Comparison of ENCODE assay signal across 18 cellular contexts in genomic region chr20:46169245-46170171, GRCh38. TPM values are rescaled to one million over a fixed set of nuclear protein-coding genes. Genes with fewer than 3 reads are reported as not detected.
DNase-seq lines count a peak whose midpoint lies in the region; ATAC-seq, FAIRE-seq and TF ChIP-seq lines count a peak whose summit lies in the region.
"Had no signal": no experiment of that assay in that cellular context is flagged by ENCODE, and none has a peak within 500 bp of the region (broad histone marks: within the 10 kb centered on the region; RNA-seq: fewer than 3 reads in every experiment).

No MANE protein-coding gene starts in this region.

- no peaks in the 10 kb centered on the region for H3K9me3 ChIP-seq in SK-N-SH

- no peak overlapping the region for H3K4me3 ChIP-seq in SK-N-SH (ENCODE audit: low read depth in 2 of 2, low read length in 1 of 2)
- H3K4me3 ChIP-seq: K562 had no signal

- 19% methylated on average over 10 of the region's 13 CpGs for WGBS in SK-N-SH (ENCODE audit: low lambda C conversion rate)

- H3F3A ChIP-seq in SK-N-SH (replicated peaks; ENCODE audit: insufficient read depth): no peaks in the 10 kb centered on the region

- CTCF ChIA-PET in SK-N-SH (lab: Yijun Ruan, JAX): interaction anchor here (1.0 to 20.8 kb wide), 4 partner anchors 12 to 179 kb away, joined by 3 to 347 read pairs (median 48); no protein-coding TSS in a partner anchor

- H3K27me3 ChIP-seq in SK-N-SH (ENCODE audit: insufficient read depth): peaks cover 21% of the 10 kb centered on the region; the same call in 1 of the 2 replicates

- no peak for TF ChIP-seq CTCF in SK-N-SH (IDR thresholded peaks at IDR 0.05)

- H3K9me2 ChIP-seq in SK-N-SH: no peaks in the 10 kb centered on the region

- peak in 1 of 2 experiments; percentile 67; a peak in 1 of 4 replicates for TF ChIP-seq EP300 in SK-N-SH (IDR thresholded peaks at IDR 0.05; ENCODE audit: borderline replicate concordance in 1 of 2, low read depth in 1 of 2, low read length in 1 of 2)

- H3K79me2 ChIP-seq in SK-N-SH (ENCODE audit: insufficient read depth): no peaks in the 10 kb centered on the region

- no peak overlapping the region for H3K9ac ChIP-seq in SK-N-SH

- H3K4me1 ChIP-seq in SK-N-SH (ENCODE audit: control insufficient read depth in 1 of 2, insufficient read depth in 2 of 2, low read depth in 1 of 2, low read length in 1 of 2): peaks cover 0 to 28% of the 10 kb centered on the region in 2 experiments; a peak in 2 of 4 replicates

- no peak for ATAC-seq in SK-N-SH treated with all-trans-retinoic acid at 6 μM for 48 hours
- ATAC-seq in esophagus mucosa: peak; percentile 64
- ATAC-seq in HG03108 (IDR thresholded peaks at IDR 0.05; ENCODE audit: unreplicated experiment): no peak
- ATAC-seq in GM21825 (IDR thresholded peaks at IDR 0.05; ENCODE audit: unreplicated experiment): no peak
- no peak for ATAC-seq in HG02840 (IDR thresholded peaks at IDR 0.05; ENCODE audit: low FRiP score, unreplicated experiment)
- ATAC-seq: K562 had no signal

- H4K20me1 ChIP-seq in SK-N-SH (ENCODE audit: insufficient read depth): no peaks in the 10 kb centered on the region

- no peak for TF ChIP-seq RAD21 in SK-N-SH (IDR thresholded peaks at IDR 0.05; ENCODE audit: low read length)

- DNase-seq in SK-N-SH (peak; percentile 62), NCI-H526 treated with DMSO at 0.1 percent for 48 hours (lab: John Stamatoyannopoulos, UW) (peak; percentile 88), urothelium cell line (ENCODE audit: low spot score) (no peak)
- DNase-seq: CD4-positive, alpha-beta T cell; NCI-H1105; NCI-H187; NCI-H2107; NCI-H345; NCI-H524 treated with DMSO at 0.1 percent for 48 hours; SHP77 treated with DMSO at 0.1 percent for 48 hours had no signal

- H3K36me3 ChIP-seq in SK-N-SH (replicated peaks in 1 of 2; ENCODE audit: control insufficient read depth in 1 of 2, insufficient read depth in 2 of 2, low read length in 1 of 2): no peaks in the 10 kb centered on the region

- no peak overlapping the region for H2AFZ ChIP-seq in SK-N-SH (ENCODE audit: low read depth)

- peak; percentile 96 for FAIRE-seq in urothelium cell line (lab: Jason Lieb, UNC)
- FAIRE-seq: A204.1, H1, K562 had no signal

- POLR2A ChIA-PET in SK-N-SH (lab: Yijun Ruan, JAX): no interaction called here

- peak overlapping the region in 1 of 2 experiments; percentile 82; a peak in 2 of 4 replicates for H3K27ac ChIP-seq in SK-N-SH (ENCODE audit: low read depth in 2 of 2, low read length in 1 of 2)

- H3K4me2 ChIP-seq in SK-N-SH: no peak overlapping the region

TF ChIP-seq in SK-N-SH, 30 proteins besides CTCF, POLR2A, EP300 and RAD21:
- TF ChIP-seq MXI1 (IDR thresholded peaks at IDR 0.05; ENCODE audit: low read depth, low read length): peak; percentile 44; the same call in 1 of the 2 replicates
- TF ChIP-seq FOXJ3 (CRISPR knock-in tag; IDR thresholded peaks at IDR 0.05): peak; percentile 75; the same call in 1 of the 2 replicates
- peak; percentile 89 for TF ChIP-seq RCOR1 (IDR thresholded peaks at IDR 0.05; ENCODE audit: low read length)
- TF ChIP-seq GATA2 (CRISPR knock-in tag; IDR thresholded peaks at IDR 0.05): peak; percentile 75
- TF ChIP-seq FOSL2 (IDR thresholded peaks at IDR 0.05; ENCODE audit: borderline replicate concordance, low read depth): no peak

TF ChIP-seq in SK-N-SH treated with all-trans-retinoic acid at 6 μM for 48 hours, 23 proteins besides CTCF, POLR2A, EP300 and RAD21:
- TF ChIP-seq ARNTL (CRISPR knock-in tag; IDR thresholded peaks at IDR 0.05; ENCODE audit: borderline replicate concordance, low read depth) (no peak), ZFP3 (CRISPR knock-in tag; IDR thresholded peaks at IDR 0.05) (no peak)

RNA-seq across cellular contexts. Expression of gene CD40, which starts 51.4 kb away (rescaled TPM):
- polyA plus RNA-seq in SK-N-SH (2012; rRNA removed): not detected in 2 replicates
- polyA plus RNA-seq in SK-N-SH (2012; cell fraction: cytosol; rRNA removed): 0.01 TPM in 1 of 2 replicates, not detected in the other
- polyA plus RNA-seq in SK-N-SH (2012; cell fraction: nucleus; rRNA removed): 0.08 TPM in 1 of 2 replicates, not detected in the other
- total RNA-seq in esophagus mucosa: 7.4 TPM
